Comparison of ENCODE assay signal across 30 cellular contexts in genomic region chr7:4149645-4150044, GRCh38.
"Had no signal": no experiment of that assay in that cellular context is flagged by ENCODE, and none has a peak within 500 bp of the region (broad histone marks: within the 10 kb centered on the region; RNA-seq: fewer than 3 reads in every experiment).

No MANE protein-coding gene starts in this region.

- H3K4me3 Mint-ChIP-seq: activated CD4-positive, alpha-beta memory T cell treated with anti-CD3 and anti-CD28 coated beads for 36 hours; activated CD4-positive, alpha-beta T cell treated with anti-CD3 and anti-CD28 coated beads for 36 hours; activated CD4-positive, alpha-beta T cell treated with anti-CD3 and anti-CD28 coated beads, Interleukin-2, amount 10 ng/mL, durations not matched to agents 24 days and 14 days; activated CD8-positive, alpha-beta memory T cell treated with anti-CD3 and anti-CD28 coated beads, Interleukin-2, amount 10 ng/mL, durations not matched to agents 7 days and 5 days; activated CD8-positive, alpha-beta T cell treated with anti-CD3 and anti-CD28 coated beads, Interleukin-2, amount 10 ng/mL, durations not matched to agents 7 days and 5 days; activated naive CD4-positive, alpha-beta T cell treated with anti-CD3 and anti-CD28 coated beads for 36 hours; activated naive CD4-positive, alpha-beta T cell treated with anti-CD3 and anti-CD28 coated beads, Interleukin-2, amount 50 U/mL, for 24 hours; activated naive CD8-positive, alpha-beta T cell treated with anti-CD3 and anti-CD28 coated beads for 36 hours; activated naive CD8-positive, alpha-beta T cell treated with anti-CD3 and anti-CD28 coated beads, Interleukin-2, amount 50 U/mL, for 24 hours; activated T-helper 1 cell treated with anti-CD3 and anti-CD28 coated beads, Interleukin-12 subunit alpha, Interleukin-12 subunit beta, Interleukin-2, Interleukin-4 antibody, amounts not matched to agents 30 ng/mL and 10 ng/mL and 1 ng/mL, durations not matched to agents 14 hours and 24 hours and 36 hours had no signal

- H3K27me3 Mint-ChIP-seq: activated CD8-positive, alpha-beta memory T cell treated with anti-CD3 and anti-CD28 coated beads, Interleukin-2, amount 10 ng/mL, durations not matched to agents 7 days and 5 days; activated naive CD4-positive, alpha-beta T cell treated with anti-CD3 and anti-CD28 coated beads, Interleukin-2, amount 50 U/mL, for 24 hours; activated naive CD8-positive, alpha-beta T cell treated with anti-CD3 and anti-CD28 coated beads, Interleukin-2, amount 50 U/mL, for 24 hours had no signal

- H3K9me3 ChIP-seq: adrenal gland, body of pancreas, colonic mucosa, esophagus squamous epithelium, gastroesophageal sphincter had no signal

- H3K36me3 ChIP-seq: adrenal gland, colonic mucosa, esophagus squamous epithelium, gastroesophageal sphincter had no signal

- H3K4me1 Mint-ChIP-seq: activated CD4-positive, alpha-beta T cell treated with anti-CD3 and anti-CD28 coated beads, Interleukin-2, amount 10 ng/mL, durations not matched to agents 24 days and 14 days; activated CD8-positive, alpha-beta memory T cell treated with anti-CD3 and anti-CD28 coated beads, Interleukin-2, amount 10 ng/mL, durations not matched to agents 7 days and 5 days; activated naive CD8-positive, alpha-beta T cell treated with anti-CD3 and anti-CD28 coated beads, Interleukin-2, amount 50 U/mL, for 24 hours had no signal

- DNase-seq: activated CD4-positive, alpha-beta memory T cell treated with anti-CD3 and anti-CD28 coated beads for 36 hours; activated CD4-positive, alpha-beta T cell treated with anti-CD3 and anti-CD28 coated beads for 36 hours; activated CD4-positive, alpha-beta T cell treated with anti-CD3 and anti-CD28 coated beads, Interleukin-2, amount 10 ng/mL, durations not matched to agents 24 days and 14 days; activated CD4-positive, CD25-positive, alpha-beta regulatory T cell; activated CD4-positive, CD25-positive, alpha-beta regulatory T cell treated with anti-CD3 and anti-CD28 coated beads, Interleukin-2, amount 50 U/mL, for 72 hours; activated CD8-positive, alpha-beta memory T cell treated with anti-CD3 and anti-CD28 coated beads, Interleukin-2, amount 10 ng/mL, durations not matched to agents 7 days and 5 days; activated CD8-positive, alpha-beta memory T cell treated with anti-CD3 and anti-CD28 coated beads, Interleukin-2, amount 50 U/mL, for 4 hours; activated CD8-positive, alpha-beta T cell treated with anti-CD3 and anti-CD28 coated beads, Interleukin-2, amount 10 ng/mL, durations not matched to agents 7 days and 5 days; activated effector memory CD4-positive, alpha-beta T cell treated with anti-CD3 and anti-CD28 coated beads, Interleukin-2, amount 50 U/mL, for 16 hours; activated naive CD4-positive, alpha-beta T cell treated with anti-CD3 and anti-CD28 coated beads for 36 hours; activated naive CD8-positive, alpha-beta T cell treated with anti-CD3 and anti-CD28 coated beads for 36 hours; activated naive CD8-positive, alpha-beta T cell treated with anti-CD3 and anti-CD28 coated beads, Interleukin-2, amount 50 U/mL, for 24 hours; activated T-cell treated with anti-CD3 and anti-CD28 coated beads, Interleukin-2, amount 50 U/mL, for 1 hour; activated T-cell treated with anti-CD3 and anti-CD28 coated beads, Interleukin-2, amount 50 U/mL, for 48 hours; adrenal gland; amygdala; body of pancreas; caudate nucleus; colonic mucosa; effector CD8-positive, alpha-beta T cell; esophagus squamous epithelium; foreskin melanocyte; T-helper 2 cell had no signal

- H3K4me3 ChIP-seq: adrenal gland, body of pancreas, colonic mucosa, esophagus squamous epithelium, gastroesophageal sphincter had no signal

- ATAC-seq: activated CD4-positive, alpha-beta T cell treated with anti-CD3 and anti-CD28 coated beads for 36 hours; activated CD8-positive, alpha-beta memory T cell treated with anti-CD3 and anti-CD28 coated beads, Interleukin-2, amount 10 ng/mL, durations not matched to agents 7 days and 5 days; activated CD8-positive, alpha-beta T cell treated with anti-CD3 and anti-CD28 coated beads, Interleukin-2, amount 10 ng/mL, durations not matched to agents 7 days and 5 days; activated naive CD8-positive, alpha-beta T cell treated with anti-CD3 and anti-CD28 coated beads, Interleukin-2, amount 50 U/mL, for 24 hours; body of pancreas; gastroesophageal sphincter had no signal

- H3K9me3 Mint-ChIP-seq: activated CD4-positive, alpha-beta memory T cell treated with anti-CD3 and anti-CD28 coated beads for 36 hours; activated CD4-positive, alpha-beta T cell treated with anti-CD3 and anti-CD28 coated beads, Interleukin-2, amount 10 ng/mL, durations not matched to agents 24 days and 14 days; activated naive CD4-positive, alpha-beta T cell treated with anti-CD3 and anti-CD28 coated beads for 36 hours; activated naive CD4-positive, alpha-beta T cell treated with anti-CD3 and anti-CD28 coated beads, Interleukin-2, amount 50 U/mL, for 24 hours; activated naive CD8-positive, alpha-beta T cell treated with anti-CD3 and anti-CD28 coated beads for 36 hours; activated naive CD8-positive, alpha-beta T cell treated with anti-CD3 and anti-CD28 coated beads, Interleukin-2, amount 50 U/mL, for 24 hours; activated T-helper 1 cell treated with anti-CD3 and anti-CD28 coated beads, Interleukin-12 subunit alpha, Interleukin-12 subunit beta, Interleukin-2, Interleukin-4 antibody, amounts not matched to agents 30 ng/mL and 10 ng/mL and 1 ng/mL, durations not matched to agents 14 hours and 24 hours and 36 hours; activated T-helper 2 cell treated with anti-CD3 and anti-CD28 coated beads, Interferon-gamma antibody, Interleukin-2, Interleukin-4, amounts not matched to agents 10 μg/mL and 5 μg/mL and 100 μg/mL, durations not matched to agents 14 hours and 24 hours and 36 hours had no signal

- FAIRE-seq: endometrium, endothelial cell of umbilical vein had no signal

- H3K27me3 ChIP-seq: adrenal gland, body of pancreas, colonic mucosa had no signal

- H3K27ac ChIP-seq: adrenal gland, colonic mucosa, epithelial cell of prostate, esophagus squamous epithelium, gastroesophageal sphincter had no signal

- H3K4me1 ChIP-seq: adrenal gland, colonic mucosa had no signal

- H3K36me3 Mint-ChIP-seq: activated CD4-positive, alpha-beta memory T cell treated with anti-CD3 and anti-CD28 coated beads for 36 hours; activated CD8-positive, alpha-beta memory T cell treated with anti-CD3 and anti-CD28 coated beads, Interleukin-2, amount 10 ng/mL, durations not matched to agents 7 days and 5 days; activated naive CD4-positive, alpha-beta T cell treated with anti-CD3 and anti-CD28 coated beads, Interleukin-2, amount 50 U/mL, for 24 hours; activated naive CD8-positive, alpha-beta T cell treated with anti-CD3 and anti-CD28 coated beads for 36 hours had no signal

- H3K27ac Mint-ChIP-seq: activated CD4-positive, alpha-beta memory T cell treated with anti-CD3 and anti-CD28 coated beads for 36 hours; activated CD4-positive, alpha-beta T cell treated with anti-CD3 and anti-CD28 coated beads for 36 hours; activated CD4-positive, alpha-beta T cell treated with anti-CD3 and anti-CD28 coated beads, Interleukin-2, amount 10 ng/mL, durations not matched to agents 24 days and 14 days; activated CD8-positive, alpha-beta memory T cell treated with anti-CD3 and anti-CD28 coated beads, Interleukin-2, amount 10 ng/mL, durations not matched to agents 7 days and 5 days; activated CD8-positive, alpha-beta T cell treated with anti-CD3 and anti-CD28 coated beads, Interleukin-2, amount 10 ng/mL, durations not matched to agents 7 days and 5 days; activated naive CD4-positive, alpha-beta T cell treated with anti-CD3 and anti-CD28 coated beads for 36 hours; activated naive CD4-positive, alpha-beta T cell treated with anti-CD3 and anti-CD28 coated beads, Interleukin-2, amount 50 U/mL, for 24 hours; activated naive CD8-positive, alpha-beta T cell treated with anti-CD3 and anti-CD28 coated beads for 36 hours; activated naive CD8-positive, alpha-beta T cell treated with anti-CD3 and anti-CD28 coated beads, Interleukin-2, amount 50 U/mL, for 24 hours; activated T-helper 1 cell treated with anti-CD3 and anti-CD28 coated beads, Interleukin-12 subunit alpha, Interleukin-12 subunit beta, Interleukin-2, Interleukin-4 antibody, amounts not matched to agents 30 ng/mL and 10 ng/mL and 1 ng/mL, durations not matched to agents 14 hours and 24 hours and 36 hours; activated T-helper 2 cell treated with anti-CD3 and anti-CD28 coated beads, Interferon-gamma antibody, Interleukin-2, Interleukin-4, amounts not matched to agents 10 μg/mL and 5 μg/mL and 100 μg/mL, durations not matched to agents 14 hours and 24 hours and 36 hours had no signal
